In the genomic region with DNA sequence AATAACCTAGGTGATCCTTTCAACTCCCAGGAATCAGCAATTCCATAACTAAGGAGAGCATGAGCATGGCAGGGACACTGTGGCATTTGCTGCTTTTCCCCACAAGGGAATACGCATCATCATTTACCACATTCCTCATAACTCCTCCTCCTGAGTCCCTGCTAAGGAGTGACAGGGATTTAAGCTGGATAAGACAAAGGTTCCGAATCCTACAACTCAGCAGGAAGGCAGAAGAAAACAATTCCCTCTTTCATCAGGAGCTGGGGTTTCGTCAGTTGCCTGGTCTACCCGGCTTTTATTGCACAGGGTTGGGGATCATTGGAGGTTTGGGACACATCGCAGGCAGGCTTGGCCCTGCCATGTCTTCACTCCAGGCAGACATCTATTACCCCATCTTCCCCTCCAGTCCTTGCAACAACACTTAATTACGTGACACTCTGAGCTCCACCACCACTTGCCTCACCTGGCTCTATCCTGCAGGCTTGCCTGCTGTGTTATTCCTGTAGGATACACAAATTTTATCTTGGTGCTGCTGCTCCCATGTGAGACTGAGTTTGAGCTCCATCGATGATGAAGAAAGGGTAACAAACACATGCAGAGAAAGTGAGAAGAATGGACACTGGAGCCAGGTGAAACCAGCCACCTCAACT, we compare ENCODE assay signal across 27 cellular contexts.
A peak's percentile ranks its signal among the peaks of the same experiment; 100 is the strongest.
DNase-seq lines count a peak whose midpoint lies in the region; ATAC-seq and TF ChIP-seq lines count a peak whose summit lies in the region.
"Had no signal": no experiment of that assay in that cellular context is flagged by ENCODE, and none has a peak within 500 bp of the region (broad histone marks: within the 10 kb centered on the region; RNA-seq: fewer than 3 reads in every experiment).

No MANE protein-coding gene starts in this region.

- no peak for TF ChIP-seq POLR2A in upper lobe of left lung (IDR thresholded peaks at IDR 0.05)

- TF ChIP-seq CTCF in 22Rv1 (IDR thresholded peaks at IDR 0.05) (no peak), VCaP (conservative IDR thresholded peaks at IDR 0.05) (no peak), upper lobe of left lung (IDR thresholded peaks at IDR 0.05) (no peak)

- POLR2A ChIA-PET in CD4-positive, alpha-beta memory T cell (lab: Charles Lee; ENCODE audit: partially characterized antibody) = no interaction called here

- no peaks in the 10 kb centered on the region for H3K36me3 Mint-ChIP-seq in CD4-positive, alpha-beta memory T cell

- H3K27ac ChIP-seq in 22Rv1 (peak overlapping the region; percentile 61), VCaP (peak overlapping the region; percentile 77), upper lobe of left lung (no peak overlapping the region)
- no peak overlapping the region for H3K27ac ChIP-seq in CD4-positive, alpha-beta memory T cell (ENCODE audit: low read depth, low read length)
- H3K27ac ChIP-seq: body of pancreas, KMS-11, SK-N-MC had no signal

- 89 to 93% methylated on average over 7 of the region's 7 CpGs for WGBS in upper lobe of left lung, 2 donors

- TF ChIP-seq EP300 in upper lobe of left lung (IDR thresholded peaks at IDR 0.05) = no peak

- no peaks in the 10 kb centered on the region for H3K4me1 Mint-ChIP-seq in CD4-positive, alpha-beta memory T cell
- H3K4me1 Mint-ChIP-seq: T-helper 17 cell had no signal

- peaks cover 6 to 37% (median 17%) of the 10 kb centered on the region in 4 donors for H3K4me1 ChIP-seq in upper lobe of left lung
- H3K4me1 ChIP-seq in CD4-positive, alpha-beta memory T cell (ENCODE audit: insufficient read depth, low read length) = no peaks in the 10 kb centered on the region

- no peaks in the 10 kb centered on the region for H3K27me3 ChIP-seq in upper lobe of left lung
- no peaks in the 10 kb centered on the region for H3K27me3 ChIP-seq in CD4-positive, alpha-beta memory T cell (ENCODE audit: insufficient read depth, low read length)
- H3K27me3 ChIP-seq: adrenal gland, body of pancreas, right atrium auricular region had no signal

- H3K9me3 Mint-ChIP-seq in CD4-positive, alpha-beta memory T cell = peaks cover 0 to 15% (median 5%) of the 10 kb centered on the region in 8 donors
- H3K9me3 Mint-ChIP-seq: activated naive CD4-positive, alpha-beta T cell treated with anti-CD3 and anti-CD28 coated beads for 36 hours had no signal

- intact Hi-C loops in CD4-positive, alpha-beta memory T cell (cut with micrococcal nuclease) = no loop called here

- peak; percentile 25 for DNase-seq in H4 (ENCODE audit: low spot score)
- peak; percentile 46 for DNase-seq in iPS-NIHi7 (ENCODE audit: extremely low spot score)
- DNase-seq in activated naive CD4-positive, alpha-beta T cell treated with Interleukin-2 at 50 U/mL for 16 hours = no peak
- no peak for DNase-seq in NCI-H1694 treated with DMSO at 0.1 percent for 48 hours (lab: John Stamatoyannopoulos, UW)
- DNase-seq in upper lobe of left lung = no peak
- no peak for DNase-seq in CD4-positive, alpha-beta memory T cell
- DNase-seq: activated CD8-positive, alpha-beta memory T cell treated with anti-CD3 and anti-CD28 coated beads for 24 hours; activated naive CD4-positive, alpha-beta T cell treated with anti-CD3 and anti-CD28 coated beads for 36 hours; activated T-cell treated with anti-CD3 and anti-CD28 coated beads, Interleukin-2, amount 50 U/mL, for 24 hours; adrenal gland; body of pancreas; dermis blood vessel endothelial cell; DMS53; hypothalamus; lower lobe of right lung; MV-4-11; NCI-H2107; NCI-H748 treated with DMSO at 0.1 percent for 48 hours; RPMI8226; stimulated activated CD4-positive, alpha-beta T cell treated with anti-CD3 and anti-CD28 coated beads, Interleukin-4, amount 100 ng/mL, for 1 hour; substantia nigra; T-helper 17 cell had no signal

- no peaks in the 10 kb centered on the region for H3K27me3 Mint-ChIP-seq in CD4-positive, alpha-beta memory T cell
- H3K27me3 Mint-ChIP-seq: T-helper 17 cell had no signal

- no peak overlapping the region for H3K27ac Mint-ChIP-seq in CD4-positive, alpha-beta memory T cell
- H3K27ac Mint-ChIP-seq: activated naive CD4-positive, alpha-beta T cell treated with anti-CD3 and anti-CD28 coated beads for 36 hours; activated T-cell treated with anti-CD3 and anti-CD28 coated beads, Interleukin-2, amount 50 U/mL, for 24 hours; T-helper 17 cell had no signal

- no peak for ATAC-seq in upper lobe of left lung (ENCODE audit: low FRiP score in 2 of 2)
- ATAC-seq: T-helper 17 cell had no signal

- no peaks in the 10 kb centered on the region for H3K9me3 ChIP-seq in upper lobe of left lung
- no peaks in the 10 kb centered on the region for H3K9me3 ChIP-seq in CD4-positive, alpha-beta memory T cell (ENCODE audit: control insufficient read depth in 1 of 2, low read length in 2 of 2)
- H3K9me3 ChIP-seq: adrenal gland, body of pancreas, lower lobe of right lung, right atrium auricular region had no signal

- CTCF ChIA-PET in CD4-positive, alpha-beta memory T cell (lab: Charles Lee; ENCODE audit: partially characterized antibody) = no interaction called here

- H3K4me3 Mint-ChIP-seq in CD4-positive, alpha-beta memory T cell = no peak overlapping the region
- H3K4me3 Mint-ChIP-seq: activated naive CD4-positive, alpha-beta T cell treated with anti-CD3 and anti-CD28 coated beads for 36 hours; activated T-cell treated with anti-CD3 and anti-CD28 coated beads, Interleukin-2, amount 50 U/mL, for 24 hours; T-helper 17 cell had no signal

- no peaks in the 10 kb centered on the region for H3K36me3 ChIP-seq in upper lobe of left lung
- H3K36me3 ChIP-seq in CD4-positive, alpha-beta memory T cell (ENCODE audit: insufficient read depth, low read length) = no peaks in the 10 kb centered on the region
- H3K36me3 ChIP-seq: adrenal gland, lower lobe of right lung, right atrium auricular region had no signal

- H3K4me3 ChIP-seq in upper lobe of left lung = no peak overlapping the region
- H3K4me3 ChIP-seq in CD4-positive, alpha-beta memory T cell (ENCODE audit: low read length in 2 of 2) = no peak overlapping the region
- H3K4me3 ChIP-seq: adrenal gland, body of pancreas, lower lobe of right lung, right atrium auricular region, SK-N-MC had no signal

Comparison
In these comparisons a context has a peak if more than half of its experiments do, and no peak if none do; other contexts are left out.
1. H3K27ac ChIP-seq: peak in 22Rv1 (single experiment) and VCaP (single experiment); none in upper lobe of left lung (0 of 4) and CD4-positive, alpha-beta memory T cell (single experiment).
2. DNase-seq: peak in H4 (single experiment) and iPS-NIHi7 (single experiment); none in activated naive CD4-positive, alpha-beta T cell treated with Interleukin-2 at 50 U/mL for 16 hours (single experiment), NCI-H1694 treated with DMSO at 0.1 percent for 48 hours (single experiment), upper lobe of left lung (0 of 2) and CD4-positive, alpha-beta memory T cell (0 of 5).